In genomic region chr15:64891546-64891945, GRCh38 we compare ENCODE assay signal across 16 cellular contexts. TPM values are rescaled to one million over a fixed set of nuclear protein-coding genes. Genes with fewer than 3 reads are reported as not detected.
DNase-seq lines count a peak whose midpoint lies in the region; ATAC-seq and TF ChIP-seq lines count a peak whose summit lies in the region.
"Had no signal": no experiment of that assay in that cellular context is flagged by ENCODE, and none has a peak within 500 bp of the region (broad histone marks: within the 10 kb centered on the region; RNA-seq: fewer than 3 reads in every experiment).

No MANE protein-coding gene starts in this region.

- H3K27ac Mint-ChIP-seq in CD4-positive, alpha-beta T cell, result peak overlapping the region; percentile 100
- H3K27ac Mint-ChIP-seq in natural killer cell, result peak overlapping the region; percentile 98 to 99

- H3K4me3 ChIP-seq in HEK293 (ENCODE audit: low read depth, low read length) (no peak overlapping the region), adrenal gland (no peak overlapping the region)
- H3K4me3 ChIP-seq: gastroesophageal sphincter, HAP-1, pancreas, SJCRH30 had no signal

- H3K9me3 Mint-ChIP-seq in CD4-positive, alpha-beta T cell, result no peaks in the 10 kb centered on the region
- H3K9me3 Mint-ChIP-seq in natural killer cell, result no peaks in the 10 kb centered on the region

- CTCF ChIA-PET in CD4-positive, alpha-beta T cell (lab: Charles Lee), result no interaction called here
- CTCF ChIA-PET in HEK293 (lab: Yijun Ruan, JAX), result interaction anchor here (0.6 kb wide), 1 partner anchor 59 kb away, joined by 3 read pairs; no protein-coding TSS in a partner anchor

- peak overlapping the region; percentile 34 for H3K27ac ChIP-seq in CD4-positive, alpha-beta T cell (ENCODE audit: low read depth, low read length)
- H3K27ac ChIP-seq in HEK293 (ENCODE audit: extremely low read depth, low read depth, low read length), result no peak overlapping the region
- H3K27ac ChIP-seq in adrenal gland, result peak overlapping the region in 3 of 5 donors; percentile 34 to 91 (median 90)
- H3K27ac ChIP-seq: SJCRH30 had no signal

- no peaks in the 10 kb centered on the region for H3K36me3 Mint-ChIP-seq in CD4-positive, alpha-beta T cell (ENCODE audit: low read depth)
- no peaks in the 10 kb centered on the region for H3K36me3 Mint-ChIP-seq in natural killer cell

- no peaks in the 10 kb centered on the region for H3K27me3 Mint-ChIP-seq in CD4-positive, alpha-beta T cell
- H3K27me3 Mint-ChIP-seq in natural killer cell (ENCODE audit: low read depth in 2 of 2), result no peaks in the 10 kb centered on the region

- no peak for TF ChIP-seq CTCF in CD4-positive, alpha-beta T cell (IDR thresholded peaks at IDR 0.05)
- no peak for TF ChIP-seq CTCF in HEK293 (tag by site-specific recombination; IDR thresholded peaks at IDR 0.05)
- no peak for TF ChIP-seq CTCF in adrenal gland (IDR thresholded peaks at IDR 0.05)
- TF ChIP-seq CTCF in natural killer cell (IDR thresholded peaks at IDR 0.05), result no peak

- no peaks in the 10 kb centered on the region for H3K27me3 ChIP-seq in CD4-positive, alpha-beta T cell (ENCODE audit: control insufficient read depth, insufficient read depth, low read length)
- H3K27me3 ChIP-seq in adrenal gland, result no peaks in the 10 kb centered on the region
- H3K27me3 ChIP-seq: gastroesophageal sphincter, pancreas, SJCRH30 had no signal

- no peaks in the 10 kb centered on the region for H3K9me3 ChIP-seq in CD4-positive, alpha-beta T cell (ENCODE audit: control insufficient read depth, low read length)
- H3K9me3 ChIP-seq in HEK293 (ENCODE audit: control insufficient read depth, insufficient read depth, low read depth, low read length) (no peaks in the 10 kb centered on the region), adrenal gland (replicated peaks in 1 of 3) (no peaks in the 10 kb centered on the region)
- H3K9me3 ChIP-seq: Caco-2, gastroesophageal sphincter, HAP-1, pancreas, SJCRH30 had no signal

- peaks cover 58% of the 10 kb centered on the region for H3K4me1 Mint-ChIP-seq in CD4-positive, alpha-beta T cell (ENCODE audit: low read depth)
- peaks cover 56 to 58% of the 10 kb centered on the region in 2 donors for H3K4me1 Mint-ChIP-seq in natural killer cell

- H3K36me3 ChIP-seq in HEK293 (ENCODE audit: control insufficient read depth in 2 of 2, insufficient read depth in 1 of 2, low read length in 2 of 2), result no peaks in the 10 kb centered on the region
- no peaks in the 10 kb centered on the region for H3K36me3 ChIP-seq in adrenal gland (replicated peaks in 1 of 2)
- H3K36me3 ChIP-seq: gastroesophageal sphincter, HAP-1, pancreas, SJCRH30 had no signal

- no peak for ATAC-seq in CD4-positive, alpha-beta T cell (ENCODE audit: poor library complexity)
- no peak for ATAC-seq in natural killer cell
- no peak for ATAC-seq in HG02852 (IDR thresholded peaks at IDR 0.05; ENCODE audit: unreplicated experiment)
- no peak for ATAC-seq in GM18858 (IDR thresholded peaks at IDR 0.05; ENCODE audit: unreplicated experiment)
- ATAC-seq: gastroesophageal sphincter, left colon, pancreas had no signal

- intact Hi-C loops in CD4-positive, alpha-beta T cell (cut with DNase I, micrococcal nuclease), result loop anchor here in 1 of 2 experiments (5.0 to 10.0 kb wide), 3 partner anchors 467 to 1611 kb away; partner anchors contain the start of genes MAP2K1 and RPL4
- intact Hi-C loops in adrenal gland (cut with DNase I) (no loop called here), natural killer cell (cut with micrococcal nuclease) (no loop called here)

- DNase-seq in CD4-positive, alpha-beta T cell, result no peak
- DNase-seq in adrenal gland (no peak), natural killer cell (no peak), globus pallidus (ENCODE audit: low spot score) (no peak)
- DNase-seq: activated CD4-positive, CD25-positive, alpha-beta regulatory T cell; Caco-2; dermis blood vessel endothelial cell; left colon; NCI-H69; pancreas; SJCRH30 had no signal

- H3K4me1 ChIP-seq in HEK293 (ENCODE audit: control insufficient read depth, insufficient read depth, low read length) (no peaks in the 10 kb centered on the region), adrenal gland (replicated peaks in 1 of 2) (peaks cover 24 to 44% of the 10 kb centered on the region in 2 donors)
- H3K4me1 ChIP-seq: pancreas had no signal

- H3K4me3 Mint-ChIP-seq in CD4-positive, alpha-beta T cell, result no peak overlapping the region
- H3K4me3 Mint-ChIP-seq in natural killer cell, result peak overlapping the region; percentile 56

- POLR2A ChIA-PET in CD4-positive, alpha-beta T cell (lab: Charles Lee), result interaction anchor here (0.6 to 5.0 kb wide), 6 partner anchors 9 to 82 kb away, joined by 3 to 157 read pairs (median 31); partner anchors contain the start of genes PIF1 and PLEKHO2
- POLR2A ChIA-PET in HEK293 (lab: Yijun Ruan, JAX), result interaction anchor here (0.6 kb wide), 1 partner anchor 35 kb away, joined by 3 read pairs; no protein-coding TSS in a partner anchor

- TF ChIP-seq POLR2A in adrenal gland (IDR thresholded peaks at IDR 0.05), result no peak

TF ChIP-seq in HEK293, 187 proteins besides CTCF, POLR2A, EP300 and RAD21:
- TF ChIP-seq ZBTB17 (tag by site-specific recombination; IDR thresholded peaks at IDR 0.05) (no peak), ZNF133 (tag by site-specific recombination; IDR thresholded peaks at IDR 0.05) (no peak), ZFHX2 (tag by site-specific recombination; conservative IDR thresholded peaks at IDR 0.05) (peak; percentile 40; the same call in 1 of the 2 replicates), ZNF366 (tag by site-specific recombination; conservative IDR thresholded peaks at IDR 0.05) (no peak), FEZF1 (tag by site-specific recombination; IDR thresholded peaks at IDR 0.05) (no peak), EGR2 (tag by site-specific recombination; IDR thresholded peaks at IDR 0.05; ENCODE audit: low read depth) (peak; percentile 23; the same call in 1 of the 2 replicates)

RNA-seq across cellular contexts. Expression of gene ANKDD1A, which starts 20.2 kb away (rescaled TPM):
- total RNA-seq in CD4-positive, alpha-beta T cell, result 1 to 10 TPM in 1 of 2 experiments, under 1 TPM in 1; 0.95 to 1.9 TPM
- total RNA-seq in adrenal gland (10 to 100 TPM; 17.2 to 41.7 (median 31.3) TPM), natural killer cell (10 to 100 TPM; 13.7 to 16.2 (median 13.9) TPM)
- 10 to 100 TPM; 13.0 to 29.7 (median 23.0) TPM for polyA plus RNA-seq in adrenal gland

RNA-seq across cellular contexts. Expression of gene PLEKHO2, which starts 49.8 kb away (rescaled TPM):
- 1 to 10 TPM; 5.6 to 5.9 TPM for total RNA-seq in CD4-positive, alpha-beta T cell
- total RNA-seq in adrenal gland (10 to 100 TPM; 31.3 to 62.9 (median 50.3) TPM), natural killer cell (10 to 100 TPM; 35.3 to 53.4 (median 49.8) TPM)
- 10 to 100 TPM; 20.4 to 49.3 (median 33.7) TPM for polyA plus RNA-seq in adrenal gland

Comparison
In these comparisons a context has a peak if more than half of its experiments do, and no peak if none do; other contexts are left out.
1. RNA of gene ANKDD1A, which starts 20.2 kb away (total RNA-seq): 17.2 to 41.7 TPM in adrenal gland and 13.7 to 16.2 TPM in natural killer cell; 0.95 to 1.9 TPM in CD4-positive, alpha-beta T cell; every median in the first group is over 4 times any median in the second.
2. RNA of gene PLEKHO2, which starts 49.8 kb away (total RNA-seq): 31.3 to 62.9 TPM in adrenal gland and 35.3 to 53.4 TPM in natural killer cell; 5.6 to 5.9 TPM in CD4-positive, alpha-beta T cell; every median in the first group is over 4 times any median in the second.